In genomic region chr9:126508928-126509327, GRCh38 we compare ENCODE assay signal across 21 cellular contexts.
"Had no signal": no experiment of that assay in that cellular context is flagged by ENCODE, and none has a peak within 500 bp of the region (broad histone marks: within the 10 kb centered on the region; RNA-seq: fewer than 3 reads in every experiment).

No MANE protein-coding gene starts in this region.

- H3K4me3 ChIP-seq: colonic mucosa, ovary, suprapubic skin, thyroid gland, upper lobe of right lung, vagina had no signal

- H3K9me3 Mint-ChIP-seq: immature natural killer cell; naive B cell; nephron progenitor cell; stimulated activated effector memory CD8-positive, alpha-beta T cell treated with anti-CD3 and anti-CD28 coated beads, Interleukin-12 subunit alpha, Interleukin-12 subunit beta, amount 100 ng/mL, for 72 hours had no signal

- H3K4me1 ChIP-seq: colonic mucosa, foreskin keratinocyte had no signal

- H3K36me3 ChIP-seq: colonic mucosa, ovary had no signal

- H3K9me3 ChIP-seq: colonic mucosa, ovary, suprapubic skin, thyroid gland, upper lobe of right lung, vagina had no signal

- H3K4me3 Mint-ChIP-seq: immature natural killer cell; naive B cell; nephron progenitor cell; stimulated activated effector memory CD8-positive, alpha-beta T cell treated with anti-CD3 and anti-CD28 coated beads, Interleukin-12 subunit alpha, Interleukin-12 subunit beta, amount 100 ng/mL, for 72 hours had no signal

- H3K27ac ChIP-seq: colonic mucosa, foreskin keratinocyte, ovary, suprapubic skin, thyroid gland, upper lobe of right lung, vagina had no signal

- ATAC-seq: foreskin keratinocyte; left colon; right cardiac atrium; stimulated activated effector memory CD8-positive, alpha-beta T cell treated with anti-CD3 and anti-CD28 coated beads, Interleukin-12 subunit alpha, Interleukin-12 subunit beta, amount 100 ng/mL, for 72 hours; stimulated activated naive CD8-positive, alpha-beta T cell treated with anti-CD3 and anti-CD28 coated beads, Interleukin-15, Interleukin-2, amounts not matched to agents 100 U/mL and 50 U/mL, for 24 hours; upper lobe of right lung had no signal

- H3K36me3 Mint-ChIP-seq: immature natural killer cell; naive B cell; stimulated activated effector memory CD8-positive, alpha-beta T cell treated with anti-CD3 and anti-CD28 coated beads, Interleukin-12 subunit alpha, Interleukin-12 subunit beta, amount 100 ng/mL, for 72 hours had no signal

- H3K4me1 Mint-ChIP-seq: immature natural killer cell; naive B cell; stimulated activated effector memory CD8-positive, alpha-beta T cell treated with anti-CD3 and anti-CD28 coated beads, Interleukin-12 subunit alpha, Interleukin-12 subunit beta, amount 100 ng/mL, for 72 hours had no signal

- DNase-seq: colonic mucosa; dermis blood vessel endothelial cell; erythroblast; foreskin keratinocyte; immature natural killer cell; mesendoderm; naive B cell; nephron progenitor cell; small intestine; stimulated activated CD4-positive, alpha-beta T cell treated with anti-CD3 and anti-CD28 coated beads, Interleukin-12 subunit alpha, Interleukin-12 subunit beta, amount 100 ng/mL, for 4 hours; stimulated activated CD4-positive, alpha-beta T cell treated with anti-CD3 and anti-CD28 coated beads, Interleukin-2, amount 100 ng/mL, for 48 hours; stimulated activated CD8-positive, alpha-beta memory T cell treated with anti-CD3 and anti-CD28 coated beads, Interleukin-4, amount 100 ng/mL, for 48 hours; stimulated activated naive CD8-positive, alpha-beta T cell treated with anti-CD3 and anti-CD28 coated beads, Interleukin-15, Interleukin-2, amounts not matched to agents 100 U/mL and 50 U/mL, for 24 hours; thyroid gland had no signal

- H3K27ac Mint-ChIP-seq: immature natural killer cell; naive B cell; nephron progenitor cell; stimulated activated effector memory CD8-positive, alpha-beta T cell treated with anti-CD3 and anti-CD28 coated beads, Interleukin-12 subunit alpha, Interleukin-12 subunit beta, amount 100 ng/mL, for 72 hours had no signal

- H3K27me3 ChIP-seq: foreskin keratinocyte, ovary, vagina had no signal
